24 cellular contexts compared by ENCODE assay signal in the genomic region with DNA sequence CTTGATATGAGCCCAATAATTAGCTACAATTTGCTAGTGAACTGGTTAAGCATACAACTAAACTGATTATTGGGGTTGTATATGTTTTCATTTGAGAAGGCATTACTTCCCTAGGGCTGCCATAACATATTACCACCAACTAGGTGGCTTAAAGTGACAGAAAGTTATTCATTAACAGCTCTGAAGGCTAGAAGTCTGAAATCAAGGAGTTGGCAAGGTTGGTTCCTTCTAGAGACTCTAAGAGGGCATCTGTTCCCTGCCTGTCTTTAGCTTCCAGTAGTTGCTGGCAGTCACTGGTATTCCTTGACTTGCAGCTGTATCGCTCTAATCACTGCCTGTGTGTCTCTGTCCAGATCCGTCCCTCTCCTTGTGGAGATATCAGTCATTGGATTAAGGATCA.
"Had no signal": no experiment of that assay in that cellular context is flagged by ENCODE, and none has a peak within 500 bp of the region (broad histone marks: within the 10 kb centered on the region; RNA-seq: fewer than 3 reads in every experiment).

No MANE protein-coding gene starts in this region.

- H3K27ac Mint-ChIP-seq: activated B cell treated with CpG ODN at 0.5 μM for 24 hours; activated CD4-positive, alpha-beta T cell treated with anti-CD3 and anti-CD28 coated beads, Interleukin-2, amount 10 ng/mL, durations not matched to agents 24 days and 14 days; activated naive CD4-positive, alpha-beta T cell treated with anti-CD3 and anti-CD28 coated beads, Interleukin-2, amount 50 U/mL, for 72 hours; activated naive CD8-positive, alpha-beta T cell treated with anti-CD3 and anti-CD28 coated beads, Interleukin-2, amount 50 U/mL, for 24 hours; brain; T-helper 17 cell had no signal

- ATAC-seq: activated naive CD4-positive, alpha-beta T cell treated with anti-CD3 and anti-CD28 coated beads, Interleukin-2, amount 50 U/mL, for 72 hours; activated naive CD8-positive, alpha-beta T cell treated with anti-CD3 and anti-CD28 coated beads, Interleukin-2, amount 50 U/mL, for 24 hours; activated T-cell treated with anti-CD3 and anti-CD28 coated beads, Interleukin-2, amount 50 U/mL, for 4 hours; T-helper 17 cell had no signal

- DNase-seq: activated B cell treated with CpG ODN at 0.5 μM for 24 hours; activated CD4-positive, alpha-beta T cell treated with anti-CD3 and anti-CD28 coated beads for 1 hour; activated CD4-positive, alpha-beta T cell treated with anti-CD3 and anti-CD28 coated beads, Interleukin-2, amount 10 ng/mL, durations not matched to agents 24 days and 14 days; activated CD4-positive, alpha-beta T cell treated with anti-CD3 and anti-CD28 coated beads, Interleukin-2, amount 50 U/mL, for 48 hours; activated CD8-positive, alpha-beta memory T cell treated with anti-CD3 and anti-CD28 coated beads for 24 hours; activated effector memory CD4-positive, alpha-beta T cell treated with anti-CD3 and anti-CD28 coated beads, Interleukin-2, amount 50 U/mL, for 16 hours; activated naive CD4-positive, alpha-beta T cell treated with Interleukin-2 at 50 U/mL for 16 hours; activated naive CD8-positive, alpha-beta T cell treated with anti-CD3 and anti-CD28 coated beads, Interleukin-2, amount 50 U/mL, for 24 hours; activated T-cell treated with anti-CD3 and anti-CD28 coated beads, Interleukin-2, amount 50 U/mL, for 4 hours; amniotic stem cell; Kasumi-1; KBM-7; NCI-H1048; NCI-H146; NCI-H1930; NCI-H2171 treated with DMSO at 0.1 percent for 48 hours; NCI-H226; NCI-H526; PC-9; SIG-M5; T-helper 17 cell; T-helper 9 cell had no signal

- H3K27me3 Mint-ChIP-seq: activated naive CD8-positive, alpha-beta T cell treated with anti-CD3 and anti-CD28 coated beads, Interleukin-2, amount 50 U/mL, for 24 hours had no signal

- H3K4me3 Mint-ChIP-seq: activated B cell treated with CpG ODN at 0.5 μM for 24 hours; activated CD4-positive, alpha-beta T cell treated with anti-CD3 and anti-CD28 coated beads, Interleukin-2, amount 10 ng/mL, durations not matched to agents 24 days and 14 days; activated naive CD8-positive, alpha-beta T cell treated with anti-CD3 and anti-CD28 coated beads, Interleukin-2, amount 50 U/mL, for 24 hours; activated T-cell treated with anti-CD3 and anti-CD28 coated beads, Interleukin-2, amount 50 U/mL, for 4 hours; brain; T-helper 17 cell had no signal

- H3K4me1 Mint-ChIP-seq: activated B cell treated with CpG ODN at 0.5 μM for 24 hours; activated CD4-positive, alpha-beta T cell treated with anti-CD3 and anti-CD28 coated beads, Interleukin-2, amount 10 ng/mL, durations not matched to agents 24 days and 14 days; activated naive CD8-positive, alpha-beta T cell treated with anti-CD3 and anti-CD28 coated beads, Interleukin-2, amount 50 U/mL, for 24 hours; brain; T-helper 17 cell had no signal

- H3K36me3 Mint-ChIP-seq: brain had no signal
